In the genomic region with DNA sequence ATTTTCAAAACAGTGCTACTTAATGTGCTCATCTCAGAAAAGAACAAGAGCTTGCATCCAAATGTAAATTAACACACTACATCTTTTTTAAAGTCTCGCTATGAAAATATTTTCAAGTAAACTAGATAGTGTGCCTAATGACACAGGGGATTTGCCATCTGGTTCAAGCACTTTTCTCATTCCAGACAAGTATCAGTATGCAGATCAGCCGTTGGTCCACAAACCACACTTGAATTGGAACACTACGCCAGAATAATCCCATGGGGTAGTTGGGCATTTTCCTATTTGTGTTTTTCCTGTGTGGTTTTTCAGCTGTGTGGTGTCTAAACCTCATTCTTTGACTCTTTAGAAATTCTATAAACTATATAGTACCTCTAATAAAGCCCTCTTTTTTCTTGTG, we compare ENCODE assay signal across 19 cellular contexts.
DNase-seq lines count a peak whose midpoint lies in the region; TF ChIP-seq lines count a peak whose summit lies in the region.
"Had no signal": no experiment of that assay in that cellular context is flagged by ENCODE, and none has a peak within 500 bp of the region (broad histone marks: within the 10 kb centered on the region; RNA-seq: fewer than 3 reads in every experiment).

No MANE protein-coding gene starts in this region.

- no peaks in the 10 kb centered on the region for H4K20me1 ChIP-seq in BLaER1 treated with 17β-estradiol and CSF1 and Interleukin-3, amounts not matched to agents 10 nM and 100 nM
- no peaks in the 10 kb centered on the region for H4K20me1 ChIP-seq in OCI-LY7 (ENCODE audit: insufficient read depth, low read length)

- H3K9ac ChIP-seq in BLaER1 treated with 17β-estradiol and CSF1 and Interleukin-3, amounts not matched to agents 10 nM and 100 nM = peak overlapping the region in 6 of 11 experiments; percentile 8 to 73 (median 66); a peak in 10 of 22 replicates

- CTCF ChIA-PET in OCI-LY7 (lab: Charles Lee; ENCODE audit: unreplicated experiment) = no interaction called here

- DNase-seq in LHCN-M2 (ENCODE audit: low read depth) = peak; percentile 97
- no peak for DNase-seq in OCI-LY7 (ENCODE audit: low spot score)
- DNase-seq in myocyte (ENCODE audit: low read depth) = peak; percentile 84
- no peak for DNase-seq in H7
- no peak for DNase-seq in DMS79 (lab: John Stamatoyannopoulos, UW)
- no peak for DNase-seq in lower leg skin (ENCODE audit: low spot score in 2 of 2)
- DNase-seq: Calu3; CD8-positive, alpha-beta T cell; HCEC 1CT; NCI-H1092 treated with DMSO at 0.1 percent for 48 hours; NCI-H1436 treated with DMSO at 0.1 percent for 48 hours; NCI-H1930; NCI-H82; Peyer's patch; T-helper 1 cell had no signal

- 65 to 67% methylated on average over 3 of the region's 3 CpGs for WGBS in lower leg skin, 2 donors

- peaks cover 22 to 63% (median 50%) of the 10 kb centered on the region in 10 experiments for H3K4me1 ChIP-seq in BLaER1 treated with 17β-estradiol and CSF1 and Interleukin-3, amounts not matched to agents 10 nM and 100 nM
- peaks cover 12% of the 10 kb centered on the region for H3K4me1 ChIP-seq in OCI-LY7 (ENCODE audit: insufficient read depth, low read length, poor library complexity, severe bottlenecking)
- H3K4me1 ChIP-seq: Peyer's patch had no signal

- H2AFZ ChIP-seq in OCI-LY7 (ENCODE audit: low read length) = peak overlapping the region; percentile 64; the same call in 1 of the 2 replicates

- intact Hi-C loops in OCI-LY7 (cut with micrococcal nuclease; ENCODE audit: unreplicated experiment) = no loop called here
- intact Hi-C loops in lower leg skin (cut with DNase I; ENCODE audit: low total_unique reads) = no loop called here

- 0 out of 22 replicates have a peak, but pooled peaks cover 0 to 6% (median 0%) of the 10 kb centered on the region in 11 experiments for H3K36me3 ChIP-seq in BLaER1 treated with 17β-estradiol and CSF1 and Interleukin-3, amounts not matched to agents 10 nM and 100 nM
- no peaks in the 10 kb centered on the region for H3K36me3 ChIP-seq in OCI-LY7 (ENCODE audit: insufficient read depth, low read length)
- no peaks in the 10 kb centered on the region for H3K36me3 ChIP-seq in H7 (replicated peaks; ENCODE audit: control insufficient read depth, insufficient read depth, low read length)
- H3K36me3 ChIP-seq: Peyer's patch had no signal

- no TSS peak for BruUV-seq in OCI-LY7 (replicated peaks; lab: Mats Ljungman, UMichigan)

- peak overlapping the region in 4 of 10 experiments; percentile 26 to 46 (median 38); a peak in 7 of 20 replicates for H3K4me3 ChIP-seq in BLaER1 treated with 17β-estradiol and CSF1 and Interleukin-3, amounts not matched to agents 10 nM and 100 nM
- no peak overlapping the region for H3K4me3 ChIP-seq in OCI-LY7 (ENCODE audit: low read depth, low read length, poor library complexity, severe bottlenecking)
- no peak overlapping the region for H3K4me3 ChIP-seq in H7 (ENCODE audit: insufficient read depth, low read depth, low read length)
- H3K4me3 ChIP-seq in lower leg skin (ENCODE audit: low read depth, poor library complexity, severe bottlenecking) = no peak overlapping the region
- H3K4me3 ChIP-seq: GM12878, K562, Peyer's patch had no signal

- no peak for TF ChIP-seq CTCF in OCI-LY7 (conservative IDR thresholded peaks at IDR 0.05; ENCODE audit: low read length)
- no peak for TF ChIP-seq CTCF in lower leg skin (IDR thresholded peaks at IDR 0.05)

- POLR2A ChIA-PET in OCI-LY7 (lab: Charles Lee) = interaction anchor here (0.8 to 1.3 kb wide), 2 partner anchors 12 to 1467 kb away, joined by 3 read pairs; no protein-coding TSS in a partner anchor

- H3K27ac ChIP-seq in BLaER1 treated with 17β-estradiol and CSF1 and Interleukin-3, amounts not matched to agents 10 nM and 100 nM = peak overlapping the region in 7 of 11 experiments; percentile 48 to 82 (median 76); a peak in 14 of 22 replicates
- no peak overlapping the region for H3K27ac ChIP-seq in OCI-LY7 (ENCODE audit: low read depth, low read length, poor library complexity, severe bottlenecking)
- H3K27ac ChIP-seq: HL-60, Peyer's patch had no signal

- H3K4me2 ChIP-seq in BLaER1 treated with 17β-estradiol and CSF1 and Interleukin-3, amounts not matched to agents 10 nM and 100 nM = peak overlapping the region; percentile 49 to 95 (median 80)
- H3K4me2 ChIP-seq in OCI-LY7 (ENCODE audit: low read length) = no peak overlapping the region

- H3K27me3 ChIP-seq in BLaER1 treated with 17β-estradiol and CSF1 and Interleukin-3, amounts not matched to agents 10 nM and 100 nM = no peaks in the 10 kb centered on the region
- H3K27me3 ChIP-seq in H7 (ENCODE audit: control insufficient read depth, insufficient read depth, low read length) = no peaks in the 10 kb centered on the region
- H3K27me3 ChIP-seq: Peyer's patch had no signal

- no peaks in the 10 kb centered on the region for H3K9me2 ChIP-seq in OCI-LY7 (ENCODE audit: insufficient read depth, low read length)

- no peak for TF ChIP-seq POLR2A in lower leg skin (IDR thresholded peaks at IDR 0.05)

- H3K79me2 ChIP-seq in OCI-LY7 (ENCODE audit: insufficient read depth, low read depth, low read length) = no peaks in the 10 kb centered on the region

- peaks cover 8 to 28% (median 13%) of the 10 kb centered on the region in 11 experiments; a peak in 20 of 22 replicates for H3K9me3 ChIP-seq in BLaER1 treated with 17β-estradiol and CSF1 and Interleukin-3, amounts not matched to agents 10 nM and 100 nM (replicated peaks in 1 of 11)
- H3K9me3 ChIP-seq in OCI-LY7 (ENCODE audit: low read length) = no peaks in the 10 kb centered on the region
- H3K9me3 ChIP-seq: Peyer's patch had no signal

Comparison
In these comparisons a context has a peak if more than half of its experiments do, and no peak if none do; other contexts are left out.
1. DNase-seq: peak in LHCN-M2 (single experiment) and myocyte (single experiment); none in OCI-LY7 (single experiment), H7 (single experiment), DMS79 (single experiment) and lower leg skin (0 of 2).